ENCODE assay signal across 17 cellular contexts in the genomic region with DNA sequence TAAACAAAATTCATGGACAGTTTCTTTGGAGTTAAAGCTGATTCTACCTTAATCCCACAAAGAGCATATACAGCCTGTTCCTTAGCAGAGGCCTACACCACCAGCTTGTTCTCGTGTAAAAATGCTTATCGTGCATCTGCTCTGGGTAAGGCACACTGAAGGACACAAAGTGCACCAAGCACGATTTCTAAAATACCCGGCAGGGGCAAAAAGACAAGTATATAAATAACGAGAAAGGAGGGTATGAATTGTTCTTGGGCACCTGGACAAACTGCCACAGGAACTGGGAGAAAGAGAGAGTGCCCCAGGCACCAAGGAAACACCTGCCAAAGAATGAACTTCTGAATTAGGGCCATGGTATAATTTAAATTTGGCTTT. TPM values are rescaled to one million over a fixed set of nuclear protein-coding genes. Genes with fewer than 3 reads are reported as not detected.
DNase-seq lines count a peak whose midpoint lies in the region; ATAC-seq and TF ChIP-seq lines count a peak whose summit lies in the region.
"Had no signal": no experiment of that assay in that cellular context is flagged by ENCODE, and none has a peak within 500 bp of the region (broad histone marks: within the 10 kb centered on the region; RNA-seq: fewer than 3 reads in every experiment).

No MANE protein-coding gene starts in this region.

- intact Hi-C loops in left ventricle myocardium inferior (cut with micrococcal nuclease), result no loop called here
- intact Hi-C loops in Right ventricle myocardium inferior (cut with DNase I), result no loop called here

- ATAC-seq in Right ventricle myocardium inferior, result no peak
- ATAC-seq: A549; CD8-positive, alpha-beta T cell had no signal

- H3K27ac ChIP-seq in left ventricle myocardium inferior (replicated peaks) (peak overlapping the region; percentile 20), VCaP (0 out of 2 replicates have a peak overlapping the region, but pooled peaks have one; percentile 3), neutrophil (peak overlapping the region; percentile 60)
- H3K27ac ChIP-seq: A549 had no signal

- no peak overlapping the region for H3K4me3 ChIP-seq in left ventricle myocardium inferior
- no peak overlapping the region for H3K4me3 ChIP-seq in neutrophil (ENCODE audit: low read depth in 1 of 2, low read length in 1 of 2)
- H3K4me3 ChIP-seq: A549, HAP-1 had no signal

- DNase-seq in left ventricle myocardium inferior, result no peak
- no peak for DNase-seq in Right ventricle myocardium inferior (ENCODE audit: missing footprints)
- no peak for DNase-seq in glomerular visceral epithelial cell (ENCODE audit: extremely low spot score)
- DNase-seq in islet precursor cell, result no peak
- DNase-seq in GF-D8 (lab: John Stamatoyannopoulos, UW), result no peak
- DNase-seq: BE2C; CD8-positive, alpha-beta T cell; COR-L47; DMS153; DMS79 treated with DMSO at 0.1 percent for 48 hours; EL had no signal

- no peaks in the 10 kb centered on the region for H3K27me3 Mint-ChIP-seq in brain

- H3K9me3 Mint-ChIP-seq in brain, result no peaks in the 10 kb centered on the region
- H3K9me3 Mint-ChIP-seq: CD14-positive monocyte; CD8-positive, alpha-beta T cell had no signal

- H3K4me1 ChIP-seq in left ventricle myocardium inferior, result peaks cover 10% of the 10 kb centered on the region
- peaks cover 16 to 19% of the 10 kb centered on the region in 2 experiments for H3K4me1 ChIP-seq in neutrophil (ENCODE audit: control insufficient read depth in 1 of 2, insufficient read depth in 1 of 2, low read depth in 1 of 2, low read length in 1 of 2)
- H3K4me1 ChIP-seq: A549, BE2C, HAP-1 had no signal

- H3K27ac Mint-ChIP-seq in brain, result peak overlapping the region in 4 of 5 experiments; percentile 10 to 62 (median 20)
- H3K27ac Mint-ChIP-seq: CD8-positive, alpha-beta T cell had no signal

- H3K9me3 ChIP-seq in left ventricle myocardium inferior (replicated peaks), result no peaks in the 10 kb centered on the region
- no peaks in the 10 kb centered on the region for H3K9me3 ChIP-seq in neutrophil
- H3K9me3 ChIP-seq: A549, BE2C, HAP-1 had no signal

- TF ChIP-seq CTCF in left ventricle myocardium inferior (IDR thresholded peaks at IDR 0.05; ENCODE audit: borderline replicate concordance), result no peak
- no peak for TF ChIP-seq CTCF in VCaP (conservative IDR thresholded peaks at IDR 0.05)
- TF ChIP-seq CTCF in brain (conservative IDR thresholded peaks at IDR 0.05), result no peak
- TF ChIP-seq CTCF in neutrophil (IDR thresholded peaks at IDR 0.05), result no peak

- H3K4me1 Mint-ChIP-seq in brain, result no peaks in the 10 kb centered on the region

- H3K27me3 ChIP-seq in left ventricle myocardium inferior (ENCODE audit: low read depth) (no peaks in the 10 kb centered on the region), neutrophil (no peaks in the 10 kb centered on the region)
- H3K27me3 ChIP-seq: BE2C had no signal

- peaks cover 100% of the 10 kb centered on the region for H3K36me3 ChIP-seq in left ventricle myocardium inferior
- peaks cover 78% of the 10 kb centered on the region for H3K36me3 ChIP-seq in neutrophil

- no peak overlapping the region for H3K4me3 Mint-ChIP-seq in brain
- H3K4me3 Mint-ChIP-seq: CD14-positive monocyte; CD8-positive, alpha-beta T cell had no signal

- H3K36me3 Mint-ChIP-seq in brain, result peaks cover 86% of the 10 kb centered on the region

RNA-seq across cellular contexts. Expression of gene NSUN2, which starts 25.3 kb away (rescaled TPM):
- total RNA-seq in left ventricle myocardium inferior (34.4 TPM), Right ventricle myocardium inferior (34.2 TPM)
- 27.8 TPM for polyA plus RNA-seq in brain (ENCODE audit: insufficient read depth, low read depth, low replicate concordance)

RNA-seq across cellular contexts. Expression of gene SRD5A1, which starts 25.7 kb away (rescaled TPM):
- total RNA-seq in left ventricle myocardium inferior (2.5 TPM), Right ventricle myocardium inferior (3.2 TPM)
- 32.4 TPM for polyA plus RNA-seq in brain (ENCODE audit: insufficient read depth, low read depth, low replicate concordance)

Comparison
In these comparisons a context has a peak if more than half of its experiments do, and no peak if none do; other contexts are left out.
1. H3K27ac ChIP-seq: peak in every context shown above with its lines; median percentile 60 in neutrophil; 20 in left ventricle myocardium inferior; 3 in VCaP.